ENCODE assay signal across 14 cellular contexts in genomic region chr2:191910518-191910917, GRCh38.
DNase-seq lines count a peak whose midpoint lies in the region; ATAC-seq, FAIRE-seq and TF ChIP-seq lines count a peak whose summit lies in the region.
"Had no signal": no experiment of that assay in that cellular context is flagged by ENCODE, and none has a peak within 500 bp of the region (broad histone marks: within the 10 kb centered on the region; RNA-seq: fewer than 3 reads in every experiment).

No MANE protein-coding gene starts in this region.

- H2AFZ ChIP-seq in GM12878 (ENCODE audit: control insufficient read depth, low read depth, low read length) = no peak overlapping the region

- TF ChIP-seq RAD21 in GM12878 (IDR thresholded peaks at IDR 0.05; ENCODE audit: insufficient read depth, low read depth, low read length) = no peak

- no TSS peak for BruUV-seq in GM12878 (replicated peaks; lab: Mats Ljungman, UMichigan)

- H3K9me3 ChIP-seq in GM12878 (replicated peaks; ENCODE audit: control insufficient read depth, insufficient read depth, low read length) = no peaks in the 10 kb centered on the region
- H3K9me3 ChIP-seq: sigmoid colon, SJCRH30 had no signal

- H4K20me1 ChIP-seq in GM12878 (ENCODE audit: control insufficient read depth, insufficient read depth) = no peaks in the 10 kb centered on the region

- no peak for TF ChIP-seq POLR2A in GM12878 (IDR thresholded peaks at IDR 0.05; ENCODE audit: low read depth, low read length)

- H3K4me3 ChIP-seq in GM12878 = no peak overlapping the region
- H3K4me3 ChIP-seq: sigmoid colon, SJCRH30 had no signal

- intact Hi-C loops in GM12878 (cut with micrococcal nuclease; ENCODE audit: unreplicated experiment) = no loop called here

- WGBS in GM12878 (ENCODE audit: insufficient coverage, insufficient replicate concordance, low lambda C conversion rate, missing lambda C conversion rate) = 0% methylated on average over 2 of the region's 2 CpGs

- ATAC-seq in GM12878 = peak; percentile 30; the same call in 2 of the 3 replicates
- no peak for ATAC-seq in HG03432 (IDR thresholded peaks at IDR 0.05; ENCODE audit: unreplicated experiment)
- ATAC-seq in GM18520 (IDR thresholded peaks at IDR 0.05; ENCODE audit: unreplicated experiment) = no peak
- ATAC-seq in HG03095 (IDR thresholded peaks at IDR 0.05; ENCODE audit: unreplicated experiment) = no peak

- no peak overlapping the region for H3K9ac ChIP-seq in GM12878 (ENCODE audit: control insufficient read depth, insufficient read depth, low read length)

- no peak for TF ChIP-seq CTCF in GM12878 (IDR thresholded peaks at IDR 0.05 in 2 of 3, conservative IDR thresholded peaks at IDR 0.05 in 1 of 3; ENCODE audit: control insufficient read depth in 2 of 3, extremely low read depth in 1 of 3, insufficient read depth in 1 of 3, low read depth in 3 of 3, low read length in 3 of 3)

- no peak for FAIRE-seq in GM12878 (lab: Jason Lieb, UNC)
- FAIRE-seq: endometrium had no signal

- H3K36me3 ChIP-seq in GM12878 (ENCODE audit: control insufficient read depth in 2 of 2, insufficient read depth in 2 of 2, low read length in 1 of 2) = no peaks in the 10 kb centered on the region
- H3K36me3 ChIP-seq: sigmoid colon, SJCRH30 had no signal

- no peak overlapping the region for H3K4me2 ChIP-seq in GM12878 (ENCODE audit: control insufficient read depth, insufficient read depth)

- H3K27ac ChIP-seq in GM12878 (ENCODE audit: control insufficient read depth, insufficient read depth) = no peak overlapping the region
- H3K27ac ChIP-seq: sigmoid colon, SJCRH30 had no signal

- RAD21 ChIA-PET in GM12878 (lab: Charles Lee; ENCODE audit: unreplicated experiment) = no interaction called here

- DNase-seq in EH (ENCODE audit: low read depth) (peak; percentile 75), M059J (ENCODE audit: low read depth) (peak; percentile 69), GM12878 (ENCODE audit: low read depth, low spot score) (no peak), kidney tubule cell (ENCODE audit: low spot score) (peak; percentile 88), NOMO-1 treated with DMSO at 0.1 percent for 48 hours (lab: John Stamatoyannopoulos, UW; ENCODE audit: unreplicated experiment) (no peak)
- DNase-seq: activated CD4-positive, alpha-beta T cell treated with anti-CD3 and anti-CD28 coated beads, Interleukin-2, amount 50 U/mL, for 4 hours; COR-L47; NCI-H510A treated with DMSO at 0.1 percent for 48 hours; sigmoid colon had no signal

- in situ Hi-C loops in GM12878 (cut with MboI) = no loop called here

- SMC1A ChIA-PET in GM12878 (lab: Charles Lee; ENCODE audit: uncharacterized antibody, unreplicated experiment) = no interaction called here

- no peaks in the 10 kb centered on the region for H3K79me2 ChIP-seq in GM12878 (ENCODE audit: control insufficient read depth, insufficient read depth, low read length)

- H3K27me3 ChIP-seq in GM12878 (replicated peaks in 1 of 2; ENCODE audit: control insufficient read depth in 2 of 2, insufficient read depth in 2 of 2, low read length in 1 of 2) = no peaks in the 10 kb centered on the region; a peak in 1 of 4 replicates
- H3K27me3 ChIP-seq: sigmoid colon, SJCRH30 had no signal

- TF ChIP-seq EP300 in GM12878 (IDR thresholded peaks at IDR 0.05; ENCODE audit: borderline replicate concordance in 1 of 2, control insufficient read depth in 1 of 2, low read depth in 2 of 2, low read length in 2 of 2) = no peak

- CTCF ChIA-PET in GM12878 (lab: Yijun Ruan, JAX) = no interaction called here

- POLR2A ChIA-PET in GM12878 (lab: Charles Lee) = no interaction called here

- no peaks in the 10 kb centered on the region for H3K4me1 ChIP-seq in GM12878 (ENCODE audit: control insufficient read depth, insufficient read depth, low read length)
- H3K4me1 ChIP-seq: sigmoid colon had no signal

TF ChIP-seq in GM12878, 131 proteins besides CTCF, POLR2A, EP300 and RAD21:
- TF ChIP-seq TARDBP (IDR thresholded peaks at IDR 0.05; ENCODE audit: borderline replicate concordance) = no peak
- no peak for TF ChIP-seq SREBF2 (IDR thresholded peaks at IDR 0.05; ENCODE audit: low read length)
- TF ChIP-seq HDAC2 (IDR thresholded peaks at IDR 0.05) = no peak
- TF ChIP-seq TBL1XR1 (IDR thresholded peaks at IDR 0.05; ENCODE audit: low read depth, low read length) = no peak
- no peak for TF ChIP-seq CBFB (IDR thresholded peaks at IDR 0.05; ENCODE audit: low read depth)
- TF ChIP-seq, protein P1, sequence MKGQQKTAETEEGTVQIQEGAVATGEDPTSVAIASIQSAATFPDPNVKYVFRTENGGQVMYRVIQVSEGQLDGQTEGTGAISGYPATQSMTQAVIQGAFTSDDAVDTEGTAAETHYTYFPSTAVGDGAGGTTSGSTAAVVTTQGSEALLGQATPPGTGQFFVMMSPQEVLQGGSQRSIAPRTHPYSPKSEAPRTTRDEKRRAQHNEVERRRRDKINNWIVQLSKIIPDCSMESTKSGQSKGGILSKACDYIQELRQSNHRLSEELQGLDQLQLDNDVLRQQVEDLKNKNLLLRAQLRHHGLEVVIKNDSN (IDR thresholded peaks at IDR 0.05; ENCODE audit: borderline replicate concordance, extremely low read length, insufficient read depth, low read depth, low read length) = no peak
- TF ChIP-seq ESRRA (IDR thresholded peaks at IDR 0.05; ENCODE audit: low read length) = no peak
- no peak for TF ChIP-seq ZNF207 (IDR thresholded peaks at IDR 0.05; ENCODE audit: borderline replicate concordance)
- no peak for TF ChIP-seq ZNF217 (IDR thresholded peaks at IDR 0.05)
- TF ChIP-seq SMARCA5 (IDR thresholded peaks at IDR 0.05) = no peak
- TF ChIP-seq IRF4 (IDR thresholded peaks at IDR 0.05; ENCODE audit: low read depth, low read length) = no peak
- TF ChIP-seq SREBF1 (IDR thresholded peaks at IDR 0.05; ENCODE audit: low read length) = no peak
- TF ChIP-seq SMAD1 (IDR thresholded peaks at IDR 0.05; ENCODE audit: low read depth, partially characterized antibody) = no peak
- TF ChIP-seq, protein P2, sequence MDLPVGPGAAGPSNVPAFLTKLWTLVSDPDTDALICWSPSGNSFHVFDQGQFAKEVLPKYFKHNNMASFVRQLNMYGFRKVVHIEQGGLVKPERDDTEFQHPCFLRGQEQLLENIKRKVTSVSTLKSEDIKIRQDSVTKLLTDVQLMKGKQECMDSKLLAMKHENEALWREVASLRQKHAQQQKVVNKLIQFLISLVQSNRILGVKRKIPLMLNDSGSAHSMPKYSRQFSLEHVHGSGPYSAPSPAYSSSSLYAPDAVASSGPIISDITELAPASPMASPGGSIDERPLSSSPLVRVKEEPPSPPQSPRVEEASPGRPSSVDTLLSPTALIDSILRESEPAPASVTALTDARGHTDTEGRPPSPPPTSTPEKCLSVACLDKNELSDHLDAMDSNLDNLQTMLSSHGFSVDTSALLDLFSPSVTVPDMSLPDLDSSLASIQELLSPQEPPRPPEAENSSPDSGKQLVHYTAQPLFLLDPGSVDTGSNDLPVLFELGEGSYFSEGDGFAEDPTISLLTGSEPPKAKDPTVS (IDR thresholded peaks at IDR 0.05; ENCODE audit: low read depth, low read length) = no peak
- no peak for TF ChIP-seq MEF2B (IDR thresholded peaks at IDR 0.05; ENCODE audit: partially characterized antibody, poor library complexity, severe bottlenecking)
- TF ChIP-seq, protein P3, sequence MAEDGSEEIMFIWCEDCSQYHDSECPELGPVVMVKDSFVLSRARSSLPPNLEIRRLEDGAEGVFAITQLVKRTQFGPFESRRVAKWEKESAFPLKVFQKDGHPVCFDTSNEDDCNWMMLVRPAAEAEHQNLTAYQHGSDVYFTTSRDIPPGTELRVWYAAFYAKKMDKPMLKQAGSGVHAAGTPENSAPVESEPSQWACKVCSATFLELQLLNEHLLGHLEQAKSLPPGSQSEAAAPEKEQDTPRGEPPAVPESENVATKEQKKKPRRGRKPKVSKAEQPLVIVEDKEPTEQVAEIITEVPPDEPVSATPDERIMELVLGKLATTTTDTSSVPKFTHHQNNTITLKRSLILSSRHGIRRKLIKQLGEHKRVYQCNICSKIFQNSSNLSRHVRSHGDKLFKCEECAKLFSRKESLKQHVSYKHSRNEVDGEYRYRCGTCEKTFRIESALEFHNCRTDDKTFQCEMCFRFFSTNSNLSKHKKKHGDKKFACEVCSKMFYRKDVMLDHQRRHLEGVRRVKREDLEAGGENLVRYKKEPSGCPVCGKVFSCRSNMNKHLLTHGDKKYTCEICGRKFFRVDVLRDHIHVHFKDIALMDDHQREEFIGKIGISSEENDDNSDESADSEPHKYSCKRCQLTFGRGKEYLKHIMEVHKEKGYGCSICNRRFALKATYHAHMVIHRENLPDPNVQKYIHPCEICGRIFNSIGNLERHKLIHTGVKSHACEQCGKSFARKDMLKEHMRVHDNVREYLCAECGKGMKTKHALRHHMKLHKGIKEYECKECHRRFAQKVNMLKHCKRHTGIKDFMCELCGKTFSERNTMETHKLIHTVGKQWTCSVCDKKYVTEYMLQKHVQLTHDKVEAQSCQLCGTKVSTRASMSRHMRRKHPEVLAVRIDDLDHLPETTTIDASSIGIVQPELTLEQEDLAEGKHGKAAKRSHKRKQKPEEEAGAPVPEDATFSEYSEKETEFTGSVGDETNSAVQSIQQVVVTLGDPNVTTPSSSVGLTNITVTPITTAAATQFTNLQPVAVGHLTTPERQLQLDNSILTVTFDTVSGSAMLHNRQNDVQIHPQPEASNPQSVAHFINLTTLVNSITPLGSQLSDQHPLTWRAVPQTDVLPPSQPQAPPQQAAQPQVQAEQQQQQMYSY (CRISPR knock-in tag; IDR thresholded peaks at IDR 0.05) = no peak

Comparison
In these comparisons a context has a peak if more than half of its experiments do, and no peak if none do; other contexts are left out.
1. DNase-seq: peak in EH (single experiment), M059J (single experiment) and kidney tubule cell (single experiment); none in GM12878 (single experiment) and NOMO-1 treated with DMSO at 0.1 percent for 48 hours (single experiment).